8 cellular contexts compared by ENCODE assay signal in the genomic region with DNA sequence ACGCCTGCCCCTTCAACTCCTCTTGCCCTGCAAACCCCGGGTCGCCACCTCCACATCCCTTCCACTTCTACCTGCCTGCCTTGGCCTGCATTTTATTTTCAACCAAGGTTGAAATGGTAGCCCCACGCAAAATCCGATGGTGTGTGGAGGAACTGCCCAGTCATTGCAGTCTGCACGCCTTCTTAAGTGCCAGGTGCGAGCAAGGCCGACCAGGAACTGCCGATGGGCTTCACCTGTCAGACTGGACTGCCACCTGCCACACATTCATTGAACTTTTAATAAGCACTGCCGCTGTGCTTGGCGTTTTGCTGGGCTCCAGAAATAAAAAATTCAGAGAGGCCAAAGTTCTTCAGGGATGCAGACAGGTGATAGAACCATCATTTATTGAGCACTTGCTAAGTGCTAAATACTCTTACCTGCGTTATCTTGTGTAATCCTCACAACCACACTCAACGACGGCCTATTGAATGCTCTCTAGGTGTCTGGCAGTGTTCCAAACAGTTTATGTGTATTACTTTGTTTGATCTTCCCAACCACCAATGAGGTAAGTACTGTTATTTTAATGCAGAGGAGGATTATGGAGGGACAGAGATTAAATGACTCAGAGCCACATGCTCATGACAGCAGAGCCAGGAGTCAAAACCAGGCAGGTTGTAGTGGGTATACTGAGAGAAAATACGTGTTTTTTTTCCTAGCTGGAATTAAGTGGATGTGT. TPM values are rescaled to one million over a fixed set of nuclear protein-coding genes. Genes with fewer than 3 reads are reported as not detected.
DNase-seq lines count a peak whose midpoint lies in the region; ATAC-seq and TF ChIP-seq lines count a peak whose summit lies in the region.

No MANE protein-coding gene starts in this region.

- H3K4me1 Mint-ChIP-seq in activated CD4-positive, alpha-beta T cell treated with anti-CD3 and anti-CD28 coated beads, Interleukin-2, amount 10 ng/mL, durations not matched to agents 7 days and 5 days: peaks cover 18% of the 10 kb centered on the region

- ATAC-seq in HG02981 (IDR thresholded peaks at IDR 0.05; ENCODE audit: unreplicated experiment): no peak
- no peak for ATAC-seq in HG02840 (IDR thresholded peaks at IDR 0.05; ENCODE audit: low FRiP score, unreplicated experiment)

- H3K27ac ChIP-seq in ACC112 (ENCODE audit: low read depth, low read length): no peak overlapping the region

- H3K9me3 Mint-ChIP-seq in activated CD4-positive, alpha-beta T cell treated with anti-CD3 and anti-CD28 coated beads, Interleukin-2, amount 10 ng/mL, durations not matched to agents 7 days and 5 days: no peaks in the 10 kb centered on the region

- H3K4me3 Mint-ChIP-seq in activated CD4-positive, alpha-beta T cell treated with anti-CD3 and anti-CD28 coated beads, Interleukin-2, amount 10 ng/mL, durations not matched to agents 7 days and 5 days: peak overlapping the region; percentile 78

- H3K27me3 Mint-ChIP-seq in activated CD4-positive, alpha-beta T cell treated with anti-CD3 and anti-CD28 coated beads, Interleukin-2, amount 10 ng/mL, durations not matched to agents 7 days and 5 days: peaks cover 19% of the 10 kb centered on the region

- H2AFZ ChIP-seq in ACC112 (ENCODE audit: low read length, unreplicated experiment): peak overlapping the region; percentile 41

- H3K36me3 ChIP-seq in ACC112 (ENCODE audit: insufficient read depth, low read length): no peaks in the 10 kb centered on the region

- H3K4me3 ChIP-seq in ACC112 (ENCODE audit: low read depth, low read length) (peak overlapping the region; percentile 58), epithelial cell of proximal tubule (ENCODE audit: low read depth, low read length) (peak overlapping the region; percentile 53)

- H3K27ac Mint-ChIP-seq in activated CD4-positive, alpha-beta T cell treated with anti-CD3 and anti-CD28 coated beads, Interleukin-2, amount 10 ng/mL, durations not matched to agents 7 days and 5 days: peak overlapping the region; percentile 75

- H3K4me1 ChIP-seq in ACC112 (ENCODE audit: control insufficient read depth, insufficient read depth, low read length, unreplicated experiment): peaks cover 12% of the 10 kb centered on the region

- no peaks in the 10 kb centered on the region for H3K79me2 ChIP-seq in ACC112 (ENCODE audit: control insufficient read depth, insufficient read depth, low read length, unreplicated experiment)

- DNase-seq in NCI-H1105 treated with DMSO at 0.1 percent for 48 hours (lab: John Stamatoyannopoulos, UW) (peak; percentile 95), epithelial cell of proximal tubule (ENCODE audit: low read depth) (no peak), non-pigmented ciliary epithelial cell (ENCODE audit: low read depth) (peak; percentile 45), NCI-H446 treated with DMSO at 0.1 percent for 48 hours (lab: John Stamatoyannopoulos, UW) (no peak)
- DNase-seq in activated CD4-positive, alpha-beta T cell treated with anti-CD3 and anti-CD28 coated beads, Interleukin-2, amount 10 ng/mL, durations not matched to agents 7 days and 5 days: no peak

- no peaks in the 10 kb centered on the region for H3K27me3 ChIP-seq in ACC112 (ENCODE audit: insufficient read depth, low read length)

- CTCF ChIA-PET in activated CD4-positive, alpha-beta T cell treated with anti-CD3 and anti-CD28 coated beads, Interleukin-2, amount 10 ng/mL, durations not matched to agents 7 days and 5 days (lab: Charles Lee): interaction anchor here (1.0 to 1.4 kb wide), 2 partner anchors 8 to 9 kb away, joined by 4 to 5 read pairs; no protein-coding TSS in a partner anchor

- POLR2A ChIA-PET in activated CD4-positive, alpha-beta T cell treated with anti-CD3 and anti-CD28 coated beads, Interleukin-2, amount 10 ng/mL, durations not matched to agents 7 days and 5 days (lab: Charles Lee): no interaction called here

- no peak for TF ChIP-seq CTCF in epithelial cell of proximal tubule (conservative IDR thresholded peaks at IDR 0.05; ENCODE audit: low read depth, low read length)

- H3K36me3 Mint-ChIP-seq in activated CD4-positive, alpha-beta T cell treated with anti-CD3 and anti-CD28 coated beads, Interleukin-2, amount 10 ng/mL, durations not matched to agents 7 days and 5 days (ENCODE audit: low read depth): no peaks in the 10 kb centered on the region

RNA-seq across cellular contexts. Expression of gene CACHD1, which starts 36.2 kb away (rescaled TPM):
- under 1 TPM; 0.47 to 0.48 TPM for total RNA-seq in activated CD4-positive, alpha-beta T cell treated with anti-CD3 and anti-CD28 coated beads, Interleukin-2, amount 10 ng/mL, durations not matched to agents 7 days and 5 days
- total RNA-seq in epithelial cell of proximal tubule: 5.9 and 6.7 TPM in 2 replicates

Comparison
In these comparisons a context has a peak if more than half of its experiments do, and no peak if none do; other contexts are left out.
1. DNase-seq: peak in NCI-H1105 treated with DMSO at 0.1 percent for 48 hours (single experiment) and non-pigmented ciliary epithelial cell (single experiment); none in activated CD4-positive, alpha-beta T cell treated with anti-CD3 and anti-CD28 coated beads, Interleukin-2, amount 10 ng/mL, durations not matched to agents 7 days and 5 days (single experiment), epithelial cell of proximal tubule (single experiment) and NCI-H446 treated with DMSO at 0.1 percent for 48 hours (single experiment).